Comparison of ENCODE assay signal across 11 cellular contexts in genomic region chr4:340011-340410, GRCh38. TPM values are rescaled to one million over a fixed set of nuclear protein-coding genes. Genes with fewer than 3 reads are reported as not detected.
A peak's percentile ranks its signal among the peaks of the same experiment; 100 is the strongest.
DNase-seq lines count a peak whose midpoint lies in the region; TF ChIP-seq lines count a peak whose summit lies in the region.
"Had no signal": no experiment of that assay in that cellular context is flagged by ENCODE, and none has a peak within 500 bp of the region (broad histone marks: within the 10 kb centered on the region; RNA-seq: fewer than 3 reads in every experiment).

No MANE protein-coding gene starts in this region.

- H3K9ac ChIP-seq in Loucy (ENCODE audit: low read depth, low read length, poor library complexity, severe bottlenecking): no peak overlapping the region

- no peak overlapping the region for H3K27ac Mint-ChIP-seq in nephron progenitor cell

- no peaks in the 10 kb centered on the region for H4K20me1 ChIP-seq in Loucy (ENCODE audit: insufficient read depth, low read length, poor library complexity, severe bottlenecking)

- H3K4me1 Mint-ChIP-seq in nephron progenitor cell: peaks cover 20% of the 10 kb centered on the region

- H3K4me3 Mint-ChIP-seq in nephron progenitor cell: peak overlapping the region; percentile 100

- H3K4me2 ChIP-seq in Loucy (ENCODE audit: low read depth, low read length, poor library complexity, severe bottlenecking): peak overlapping the region; percentile 67

- peaks cover 93% of the 10 kb centered on the region for H3K9me3 Mint-ChIP-seq in nephron progenitor cell

- no peak overlapping the region for H3K27ac ChIP-seq in vagina
- H3K27ac ChIP-seq: 22Rv1, heart left ventricle had no signal

- H2AFZ ChIP-seq in Loucy (ENCODE audit: low read length): no peak overlapping the region

- no peak for TF ChIP-seq POLR2A in vagina (IDR thresholded peaks at IDR 0.05)

- no peaks in the 10 kb centered on the region for H3K36me3 ChIP-seq in Loucy (ENCODE audit: insufficient read depth, low read length)
- H3K36me3 ChIP-seq in vagina: peaks cover 0 to 22% of the 10 kb centered on the region in 2 donors

- H3K27me3 ChIP-seq in Loucy (ENCODE audit: insufficient read depth, low read length, poor library complexity, severe bottlenecking): no peaks in the 10 kb centered on the region
- no peaks in the 10 kb centered on the region for H3K27me3 ChIP-seq in vagina
- H3K27me3 ChIP-seq: heart left ventricle had no signal

- no peaks in the 10 kb centered on the region for H3F3A ChIP-seq in Loucy (ENCODE audit: low read depth)

- H3K9me3 ChIP-seq in Loucy (ENCODE audit: insufficient read depth, low read depth, low read length) (no peaks in the 10 kb centered on the region; the same call in 1 of the 2 replicates), vagina (no peaks in the 10 kb centered on the region)

- no peak; the same call in 1 of the 2 replicates for TF ChIP-seq CTCF in Loucy (conservative IDR thresholded peaks at IDR 0.05; ENCODE audit: low read length)
- no peak for TF ChIP-seq CTCF in nephron progenitor cell (IDR thresholded peaks at IDR 0.05)
- TF ChIP-seq CTCF in vagina (IDR thresholded peaks at IDR 0.05): no peak

- H3K79me2 ChIP-seq in Loucy (ENCODE audit: insufficient read depth, low read length): peaks cover 28% of the 10 kb centered on the region; the same call in 1 of the 2 replicates

- DNase-seq in DMS 273 (lab: John Stamatoyannopoulos, UW; ENCODE audit: unreplicated experiment) (peak; percentile 33), DMS 273 treated with DMSO at 0.1 percent for 48 hours (lab: John Stamatoyannopoulos, UW) (no peak), dermis blood vessel endothelial cell (peak; percentile 4), nephron progenitor cell (no peak), SW 1271 (lab: John Stamatoyannopoulos, UW) (no peak), GM03348 (ENCODE audit: low spot score) (no peak), vagina (ENCODE audit: extremely low spot score in 2 of 2) (no peak)
- DNase-seq: heart left ventricle had no signal

- peaks cover 30% of the 10 kb centered on the region for H3K27me3 Mint-ChIP-seq in nephron progenitor cell (ENCODE audit: low read depth, poor library complexity)

- H3K9me2 ChIP-seq in Loucy (replicated peaks; ENCODE audit: low read depth, low read length): no peaks in the 10 kb centered on the region

- H3K4me3 ChIP-seq in Loucy (ENCODE audit: low read length, poor library complexity, severe bottlenecking) (no peak overlapping the region), vagina (no peak overlapping the region)

- intact Hi-C loops in vagina (cut with DNase I): no loop called here

- H3K36me3 Mint-ChIP-seq in nephron progenitor cell (ENCODE audit: low read depth): peaks cover 75% of the 10 kb centered on the region

- H3K4me1 ChIP-seq in Loucy (ENCODE audit: insufficient read depth, low read length, poor library complexity, severe bottlenecking) (no peaks in the 10 kb centered on the region), vagina (peaks cover 21% of the 10 kb centered on the region)

RNA-seq across cellular contexts. Expression of gene ZNF141, which starts 2.4 kb away (rescaled TPM):
- total RNA-seq in dermis blood vessel endothelial cell (12.7 and 14.8 TPM in 2 replicates), vagina (32.2 TPM)

RNA-seq across cellular contexts. Expression of gene ZNF732, which starts 34.7 kb away (rescaled TPM):
- total RNA-seq in dermis blood vessel endothelial cell (1.4 and 2.0 TPM in 2 replicates), vagina (0.98 TPM)
- total RNA-seq: mononuclear cell had no signal

Comparison
In these comparisons a context has a peak if more than half of its experiments do, and no peak if none do; other contexts are left out.
1. DNase-seq: peak in DMS 273 (single experiment) and dermis blood vessel endothelial cell (single experiment); none in DMS 273 treated with DMSO at 0.1 percent for 48 hours (single experiment), nephron progenitor cell (single experiment), SW 1271 (0 of 2), GM03348 (single experiment) and vagina (0 of 2).